Comparison of ENCODE assay signal across 31 cellular contexts in the genomic region with DNA sequence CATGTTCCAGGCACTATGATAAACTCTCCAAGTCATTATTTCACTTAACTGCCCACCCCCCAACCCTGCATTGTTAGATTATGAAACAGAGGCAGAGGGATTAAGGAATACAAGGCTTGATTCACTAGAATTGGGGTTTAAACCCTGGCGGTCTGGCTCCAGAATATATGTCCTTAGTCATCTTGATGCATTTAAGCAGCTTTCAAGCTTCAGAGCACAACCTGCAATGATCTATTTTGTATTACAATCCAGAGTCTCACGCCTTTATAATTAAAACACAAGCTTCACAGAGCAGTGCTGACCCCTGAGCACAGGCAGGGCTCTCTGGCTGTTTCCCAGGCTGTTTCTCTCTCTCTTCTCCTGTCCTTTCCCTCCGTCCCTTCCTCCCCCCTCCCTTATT.
"Had no signal": no experiment of that assay in that cellular context is flagged by ENCODE, and none has a peak within 500 bp of the region (broad histone marks: within the 10 kb centered on the region; RNA-seq: fewer than 3 reads in every experiment).

No MANE protein-coding gene starts in this region.

- H3K4me2 ChIP-seq: PC-9 had no signal

- H3K4me1 ChIP-seq: body of pancreas had no signal

- H3K4me3 ChIP-seq: ascending aorta, body of pancreas, MG63, PC-9 had no signal

- H3K27ac ChIP-seq: ascending aorta, body of pancreas, PC-9, RWPE1 had no signal

- H3K9me3 ChIP-seq: body of pancreas had no signal

- H3K36me3 ChIP-seq: ascending aorta, MG63 had no signal

- H3K27me3 ChIP-seq: ascending aorta, body of pancreas, MG63 had no signal

- DNase-seq: activated CD4-positive, alpha-beta T cell treated with anti-CD3 and anti-CD28 coated beads, Interleukin-2, amount 10 ng/mL, durations not matched to agents 24 days and 14 days; activated CD4-positive, alpha-beta T cell treated with anti-CD3 and anti-CD28 coated beads, Interleukin-2, amount 50 U/mL, for 4 hours; activated CD8-positive, alpha-beta T cell treated with anti-CD3 and anti-CD28 coated beads for 36 hours; activated effector memory CD4-positive, alpha-beta T cell treated with anti-CD3 and anti-CD28 coated beads, Interleukin-2, amount 50 U/mL, for 16 hours; activated naive CD4-positive, alpha-beta T cell; activated naive CD4-positive, alpha-beta T cell treated with anti-CD3 and anti-CD28 coated beads, Interleukin-2, amount 50 U/mL, for 16 hours; activated naive CD8-positive, alpha-beta T cell treated with anti-CD3 and anti-CD28 coated beads for 36 hours; activated T-cell treated with anti-CD3 and anti-CD28 coated beads, Interleukin-2, amount 50 U/mL, for 1 hour; activated T-cell treated with anti-CD3 and anti-CD28 coated beads, Interleukin-2, amount 50 U/mL, for 72 hours; amygdala; body of pancreas; caudate nucleus; cerebellar nuclear complex; Kasumi-1; KG1; MG63; NCI-H1048; NCI-H1105 treated with DMSO at 0.1 percent for 48 hours; NCI-H1436; NCI-H1694 treated with DMSO at 0.1 percent for 48 hours; NCI-H2029; NCI-H446 treated with DMSO at 0.1 percent for 48 hours; NCI-H524; NCI-H69; NK-92 treated with Interleukin-12 subunit alpha and Interleukin-12 subunit beta, amount 100 ng/mL, for 24 hours; PC-9; SIG-M5; SW 1271; T1000 had no signal

- H2AFZ ChIP-seq: PC-9 had no signal
